24 cellular contexts compared by ENCODE assay signal in genomic region chr9:105278751-105279150, GRCh38. TPM values are rescaled to one million over a fixed set of nuclear protein-coding genes. Genes with fewer than 3 reads are reported as not detected.
DNase-seq lines count a peak whose midpoint lies in the region; ATAC-seq and TF ChIP-seq lines count a peak whose summit lies in the region.
"Had no signal": no experiment of that assay in that cellular context is flagged by ENCODE, and none has a peak within 500 bp of the region (broad histone marks: within the 10 kb centered on the region; RNA-seq: fewer than 3 reads in every experiment).

No MANE protein-coding gene starts in this region.

- H4K20me1 ChIP-seq in PC-3 (ENCODE audit: low read length): no peaks in the 10 kb centered on the region

- TF ChIP-seq POLR2A in prostate gland (IDR thresholded peaks at IDR 0.05): no peak

- no peak overlapping the region for H3K4me3 ChIP-seq in HEK293 (ENCODE audit: low read depth, low read length)
- no peak overlapping the region for H3K4me3 ChIP-seq in fibroblast of mammary gland (ENCODE audit: control insufficient read depth, low read depth, low read length)
- no peak overlapping the region for H3K4me3 ChIP-seq in prostate gland
- H3K4me3 ChIP-seq in PC-3 (ENCODE audit: low read length): no peak overlapping the region
- H3K4me3 ChIP-seq: spleen, thoracic aorta, uterus had no signal

- intact Hi-C loops in prostate gland (cut with DNase I): no loop called here
- intact Hi-C loops in PC-3 (cut with micrococcal nuclease): no loop called here

- H3K79me2 ChIP-seq in PC-3 (ENCODE audit: low read length): peaks cover 7% of the 10 kb centered on the region; the same call in 1 of the 2 replicates

- no peaks in the 10 kb centered on the region for H3K9me3 ChIP-seq in HEK293 (ENCODE audit: control insufficient read depth, insufficient read depth, low read depth, low read length)
- H3K9me3 ChIP-seq in prostate gland: no peaks in the 10 kb centered on the region
- no peaks in the 10 kb centered on the region for H3K9me3 ChIP-seq in PC-3 (ENCODE audit: low read length)
- H3K9me3 ChIP-seq: spleen, thoracic aorta, uterus had no signal

- DNase-seq in fibroblast of mammary gland (ENCODE audit: low read depth): peak; percentile 43
- DNase-seq in prostate gland (ENCODE audit: low spot score): peak; percentile 7
- no peak for DNase-seq in C1 segment of cervical spinal cord (lab: John Stamatoyannopoulos, UW)
- DNase-seq in DMS114 treated with DMSO at 0.1 percent for 48 hours (lab: John Stamatoyannopoulos, UW; ENCODE audit: unreplicated experiment): no peak
- no peak for DNase-seq in PC-3
- DNase-seq: activated CD8-positive, alpha-beta memory T cell treated with anti-CD3 and anti-CD28 coated beads, Interleukin-2, amount 50 U/mL, for 4 hours; activated naive CD4-positive, alpha-beta T cell treated with anti-CD3 and anti-CD28 coated beads, Interleukin-2, amount 50 U/mL, for 16 hours; aorta; Calu3; effector CD8-positive, alpha-beta T cell; EL; naive B cell; NCI-H1092; NCI-H1930; NCI-H69; spleen; stimulated activated CD4-positive, alpha-beta T cell treated with anti-CD3 and anti-CD28 coated beads, Interleukin-2, amount 100 ng/mL, for 48 hours; T1000; uterus had no signal

- no peak overlapping the region for H3K9ac ChIP-seq in PC-3 (ENCODE audit: low read length)

- H3K36me3 ChIP-seq in HEK293 (ENCODE audit: control insufficient read depth in 2 of 2, insufficient read depth in 1 of 2, low read length in 2 of 2) (no peaks in the 10 kb centered on the region), prostate gland (no peaks in the 10 kb centered on the region), PC-3 (ENCODE audit: low read depth, low read length) (no peaks in the 10 kb centered on the region)
- H3K36me3 ChIP-seq: spleen, thoracic aorta, uterus had no signal

- H3K4me2 ChIP-seq in PC-3 (ENCODE audit: low read length): no peak overlapping the region

- H2AFZ ChIP-seq in PC-3 (ENCODE audit: low read length): no peak overlapping the region

- H3K27me3 ChIP-seq in prostate gland (replicated peaks; ENCODE audit: insufficient read depth) (no peaks in the 10 kb centered on the region), PC-3 (ENCODE audit: low read length) (no peaks in the 10 kb centered on the region)
- H3K27me3 ChIP-seq: spleen, uterus had no signal

- CTCF ChIA-PET in HEK293 (lab: Yijun Ruan, JAX): no interaction called here
- CTCF ChIA-PET in PC-3 (lab: Charles Lee): interaction anchor here (0.6 kb wide), 2 partner anchors 162 to 352 kb away, joined by 3 to 4 read pairs; no protein-coding TSS in a partner anchor

- no peaks in the 10 kb centered on the region for H3K9me2 ChIP-seq in PC-3 (replicated peaks; ENCODE audit: low read length)

- POLR2A ChIA-PET in HEK293 (lab: Yijun Ruan, JAX) (interaction anchor here (0.6 kb wide), 1 partner anchor 17 kb away, joined by 3 read pairs; no protein-coding TSS in a partner anchor), PC-3 (lab: Charles Lee; ENCODE audit: unreplicated experiment) (no interaction called here)

- H3K4me1 ChIP-seq in HEK293 (ENCODE audit: control insufficient read depth, insufficient read depth, low read length): no peaks in the 10 kb centered on the region
- no peaks in the 10 kb centered on the region for H3K4me1 ChIP-seq in prostate gland (replicated peaks)
- H3K4me1 ChIP-seq in PC-3 (ENCODE audit: insufficient read depth, low read length): peaks cover 20% of the 10 kb centered on the region
- H3K4me1 ChIP-seq: spleen, uterus had no signal

- no peaks in the 10 kb centered on the region for H3F3A ChIP-seq in PC-3 (ENCODE audit: low read length, unreplicated experiment)

- 71% methylated on average over 4 of the region's 4 CpGs for WGBS in prostate gland

- BruUV-seq in PC-3 (replicated peaks; lab: Mats Ljungman, UMichigan): no TSS peak

- TF ChIP-seq CTCF in HEK293 (tag by site-specific recombination; IDR thresholded peaks at IDR 0.05) (no peak), fibroblast of mammary gland (conservative IDR thresholded peaks at IDR 0.05; ENCODE audit: control insufficient read depth, insufficient read depth, low read depth, low read length) (no peak), prostate gland (IDR thresholded peaks at IDR 0.05) (no peak), PC-3 (conservative IDR thresholded peaks at IDR 0.05; ENCODE audit: low read depth, low read length) (no peak)

- no peak for ATAC-seq in PC-3
- ATAC-seq: stimulated activated effector memory CD8-positive, alpha-beta T cell treated with anti-CD3 and anti-CD28 coated beads, Interleukin-12 subunit alpha, Interleukin-12 subunit beta, amount 100 ng/mL, for 72 hours had no signal

- H3K27ac ChIP-seq in HEK293 (ENCODE audit: extremely low read depth, low read depth, low read length) (no peak overlapping the region), angular gyrus (ENCODE audit: low read depth, low read length) (peak overlapping the region; percentile 83), prostate gland (no peak overlapping the region), PC-3 (ENCODE audit: low read length) (no peak overlapping the region)
- H3K27ac ChIP-seq: C4-2B, spleen, thoracic aorta, uterus had no signal

TF ChIP-seq in HEK293, 187 proteins besides CTCF, POLR2A, EP300 and RAD21:
- no peak for TF ChIP-seq ELK4 (IDR thresholded peaks at IDR 0.05; ENCODE audit: borderline replicate concordance, low read depth, low read length)
- TF ChIP-seq ZNF792 (tag by site-specific recombination; IDR thresholded peaks at IDR 0.05): no peak
- TF ChIP-seq ZNF560 (tag by site-specific recombination; IDR thresholded peaks at IDR 0.05; ENCODE audit: borderline replicate concordance): no peak
- no peak for TF ChIP-seq ZNF777 (tag by site-specific recombination; IDR thresholded peaks at IDR 0.05; ENCODE audit: borderline replicate concordance)
- TF ChIP-seq ZNF37A (tag by site-specific recombination; IDR thresholded peaks at IDR 0.05): no peak
- no peak for TF ChIP-seq ZBTB48 (tag by site-specific recombination; IDR thresholded peaks at IDR 0.05)
- TF ChIP-seq ZNF585B (tag by site-specific recombination; IDR thresholded peaks at IDR 0.05): no peak
- no peak for TF ChIP-seq REST (tag by site-specific recombination; IDR thresholded peaks at IDR 0.05)
- peak; percentile 59; the same call in 1 of the 2 replicates for TF ChIP-seq SCRT2 (tag by site-specific recombination; IDR thresholded peaks at IDR 0.05)

RNA-seq across cellular contexts. Expression of gene SLC44A1, which starts 34.3 kb away (rescaled TPM):
- total RNA-seq in prostate gland (10 to 100 TPM; 22.2 to 27.1 TPM), PC-3 (2014; rRNA removed) (15.3 and 16.1 TPM in 2 replicates)

Comparison
In these comparisons a context has a peak if more than half of its experiments do, and no peak if none do; other contexts are left out.
1. DNase-seq: peak in fibroblast of mammary gland (single experiment) and prostate gland (single experiment); none in C1 segment of cervical spinal cord (0 of 14), DMS114 treated with DMSO at 0.1 percent for 48 hours (single experiment) and PC-3 (single experiment).